14 cellular contexts compared by ENCODE assay signal in genomic region chr2:45330617-45331016, GRCh38.
A peak's percentile ranks its signal among the peaks of the same experiment; 100 is the strongest.
DNase-seq lines count a peak whose midpoint lies in the region; TF ChIP-seq lines count a peak whose summit lies in the region.
"Had no signal": no experiment of that assay in that cellular context is flagged by ENCODE, and none has a peak within 500 bp of the region (broad histone marks: within the 10 kb centered on the region; RNA-seq: fewer than 3 reads in every experiment).

No MANE protein-coding gene starts in this region.

- WGBS in SK-N-SH (ENCODE audit: low lambda C conversion rate) = 84% methylated on average over 2 of the region's 2 CpGs

- peak in 2 of 3 experiments; percentile 69 to 86 for DNase-seq in NCI-H1417 (lab: John Stamatoyannopoulos, UW)
- DNase-seq in NCI-H1417 treated with DMSO at 0.1 percent for 48 hours (lab: John Stamatoyannopoulos, UW) = no peak
- peak; percentile 36 for DNase-seq in NCI-H526 treated with DMSO at 0.1 percent for 48 hours (lab: John Stamatoyannopoulos, UW)
- peak; percentile 88 for DNase-seq in epithelial cell of proximal tubule (ENCODE audit: low read depth)
- peak; percentile 91 for DNase-seq in renal cortical epithelial cell (ENCODE audit: low read depth)
- DNase-seq in SK-N-SH = no peak
- no peak for DNase-seq in AG08396 (ENCODE audit: low spot score)
- DNase-seq in NCI-H1105 (lab: John Stamatoyannopoulos, UW) = no peak
- DNase-seq: activated CD8-positive, alpha-beta T cell treated with anti-CD3 and anti-CD28 coated beads, Interleukin-2, amount 10 ng/mL, durations not matched to agents 7 days and 5 days; activated gamma-delta T cell; brain microvascular endothelial cell; DND-41; NCI-H446 had no signal

- no peaks in the 10 kb centered on the region for H3K9me3 ChIP-seq in SK-N-SH
- H3K9me3 ChIP-seq: tibial nerve had no signal

- POLR2A ChIA-PET in SK-N-SH (lab: Yijun Ruan, JAX) = interaction anchor here (1.0 kb wide), 1 partner anchor 15 kb away, joined by 3 read pairs; no protein-coding TSS in a partner anchor

- no peak for TF ChIP-seq EP300 in SK-N-SH (IDR thresholded peaks at IDR 0.05; ENCODE audit: borderline replicate concordance in 1 of 2, low read depth in 1 of 2, low read length in 1 of 2)

- no peak for TF ChIP-seq RAD21 in SK-N-SH (IDR thresholded peaks at IDR 0.05; ENCODE audit: low read length)

- H3K9ac ChIP-seq in SK-N-SH = no peak overlapping the region

- H3F3A ChIP-seq in SK-N-SH (replicated peaks; ENCODE audit: insufficient read depth) = no peaks in the 10 kb centered on the region

- no peak overlapping the region for H3K4me2 ChIP-seq in SK-N-SH

- no peaks in the 10 kb centered on the region for H3K36me3 ChIP-seq in SK-N-SH (replicated peaks in 1 of 2; ENCODE audit: control insufficient read depth in 1 of 2, insufficient read depth in 2 of 2, low read length in 1 of 2)
- H3K36me3 ChIP-seq: brain microvascular endothelial cell, tibial nerve had no signal

- CTCF ChIA-PET in SK-N-SH (lab: Yijun Ruan, JAX) = interaction anchor here (0.5 to 1.7 kb wide), 8 partner anchors 10 to 349 kb away, joined by 3 to 5 read pairs (median 3); no protein-coding TSS in a partner anchor

- H3K4me3 ChIP-seq in epithelial cell of proximal tubule (ENCODE audit: low read depth, low read length) (no peak overlapping the region), SK-N-SH (ENCODE audit: low read depth in 2 of 2, low read length in 1 of 2) (no peak overlapping the region)
- H3K4me3 ChIP-seq: tibial nerve had no signal

- H3K27me3 ChIP-seq in SK-N-SH (ENCODE audit: insufficient read depth) = no peaks in the 10 kb centered on the region
- H3K27me3 ChIP-seq: brain microvascular endothelial cell, tibial nerve had no signal

- H3K79me2 ChIP-seq in SK-N-SH (ENCODE audit: insufficient read depth) = no peaks in the 10 kb centered on the region

- no peak overlapping the region for H2AFZ ChIP-seq in SK-N-SH (ENCODE audit: low read depth)

- no peaks in the 10 kb centered on the region for H4K20me1 ChIP-seq in SK-N-SH (ENCODE audit: insufficient read depth)

- H3K27ac ChIP-seq in SK-N-SH (ENCODE audit: low read depth in 2 of 2, low read length in 1 of 2) = no peak overlapping the region
- H3K27ac ChIP-seq: brain microvascular endothelial cell, tibial nerve had no signal

- peaks cover 0 to 32% of the 10 kb centered on the region in 2 experiments; a peak in 1 of 4 replicates for H3K4me1 ChIP-seq in SK-N-SH (ENCODE audit: control insufficient read depth in 1 of 2, insufficient read depth in 2 of 2, low read depth in 1 of 2, low read length in 1 of 2)
- H3K4me1 ChIP-seq: tibial nerve had no signal

- TF ChIP-seq CTCF in epithelial cell of proximal tubule (conservative IDR thresholded peaks at IDR 0.05; ENCODE audit: low read depth, low read length) = no peak
- TF ChIP-seq CTCF in SK-N-SH (IDR thresholded peaks at IDR 0.05) = no peak

- no peaks in the 10 kb centered on the region for H3K9me2 ChIP-seq in SK-N-SH

TF ChIP-seq in SK-N-SH, 30 proteins besides CTCF, POLR2A, EP300 and RAD21:
- TF ChIP-seq ELF1 (IDR thresholded peaks at IDR 0.05) = no peak
- no peak for TF ChIP-seq NFIC (IDR thresholded peaks at IDR 0.05; ENCODE audit: borderline replicate concordance)
- TF ChIP-seq TAF1 (IDR thresholded peaks at IDR 0.05; ENCODE audit: borderline replicate concordance, low read depth, low read length) = no peak
- TF ChIP-seq FOXJ3 (CRISPR knock-in tag; IDR thresholded peaks at IDR 0.05) = no peak
- TF ChIP-seq GABPA (IDR thresholded peaks at IDR 0.05; ENCODE audit: low read depth) = no peak
- no peak for TF ChIP-seq FOSL2 (IDR thresholded peaks at IDR 0.05; ENCODE audit: borderline replicate concordance, low read depth)
- no peak for TF ChIP-seq PBX3 (IDR thresholded peaks at IDR 0.05)
- TF ChIP-seq YY1 (IDR thresholded peaks at IDR 0.05; ENCODE audit: low read depth) = no peak
- TF ChIP-seq NRF1 (IDR thresholded peaks at IDR 0.05; ENCODE audit: low read depth, low read length) = no peak
- TF ChIP-seq RXRA (IDR thresholded peaks at IDR 0.05; ENCODE audit: borderline replicate concordance, low read depth) = no peak
- TF ChIP-seq USF1 (IDR thresholded peaks at IDR 0.05; ENCODE audit: borderline replicate concordance, low read depth) = no peak
- no peak for TF ChIP-seq GATA2 (CRISPR knock-in tag; IDR thresholded peaks at IDR 0.05)
- TF ChIP-seq RFX5 (IDR thresholded peaks at IDR 0.05; ENCODE audit: low read length) = no peak
- no peak for TF ChIP-seq JUND (IDR thresholded peaks at IDR 0.05)

Comparison
In these comparisons a context has a peak if more than half of its experiments do, and no peak if none do; other contexts are left out.
1. DNase-seq: peak in NCI-H1417 (2 of 3), NCI-H526 treated with DMSO at 0.1 percent for 48 hours (single experiment), epithelial cell of proximal tubule (single experiment) and renal cortical epithelial cell (single experiment); none in NCI-H1417 treated with DMSO at 0.1 percent for 48 hours (single experiment), SK-N-SH (single experiment), AG08396 (single experiment) and NCI-H1105 (single experiment).